1 cellular context compared by ENCODE assay signal in the genomic region with DNA sequence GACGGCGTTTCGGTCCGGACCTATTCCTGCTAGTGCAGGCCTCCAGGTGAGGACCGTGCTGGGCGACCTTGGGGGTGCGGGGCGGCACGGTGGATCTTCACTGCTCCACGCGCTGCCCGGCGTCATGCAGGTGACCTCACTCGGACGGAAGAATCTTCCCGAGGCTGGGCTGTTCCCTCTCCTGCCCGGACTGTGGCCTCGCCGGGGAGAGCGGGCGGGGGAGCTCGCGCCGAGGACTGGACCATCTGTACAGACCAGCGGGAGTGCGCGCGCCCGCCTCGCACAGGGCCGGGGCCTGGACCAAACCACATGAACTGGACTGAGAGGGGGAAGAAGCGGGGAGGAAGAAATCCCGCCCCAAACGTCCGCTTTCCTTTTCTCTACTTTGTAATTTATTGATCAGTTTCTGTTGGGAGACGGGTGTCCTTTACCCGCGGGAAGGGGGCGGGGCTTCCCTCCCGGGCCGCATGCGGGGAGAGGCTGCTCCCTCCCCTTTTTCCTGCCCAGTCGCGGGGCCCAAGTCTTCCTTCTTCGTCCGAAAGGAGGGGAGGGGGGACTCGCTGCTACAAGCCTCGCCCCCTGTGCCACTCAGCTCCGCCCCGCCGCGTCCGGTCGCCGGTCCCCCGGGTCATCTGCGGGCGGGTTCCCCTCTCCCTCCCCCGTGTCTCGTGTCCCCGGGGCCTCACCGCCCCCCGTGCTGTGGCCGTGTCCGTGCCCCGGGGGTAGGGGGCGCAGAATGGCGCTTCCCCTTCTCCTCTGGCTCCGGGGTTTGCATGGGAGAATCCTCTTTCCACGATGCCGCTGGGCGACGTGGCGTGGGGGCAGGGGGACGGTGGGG.
TF ChIP-seq lines count a peak whose summit lies in the region.

No MANE protein-coding gene starts in this region.

TF ChIP-seq in endothelial cell of umbilical vein, 7 proteins besides CTCF, POLR2A, EP300 and RAD21:
- peak; percentile 30 for TF ChIP-seq POLR2AphosphoS5 (IDR thresholded peaks at IDR 0.05; ENCODE audit: insufficient read depth, low read depth, low read length)
- TF ChIP-seq JUN (IDR thresholded peaks at IDR 0.05; ENCODE audit: borderline replicate concordance, insufficient read depth, insufficient read length, low read depth) = no peak
